Comparison of ENCODE assay signal across 8 cellular contexts in genomic region chr13:21638319-21639282, GRCh38. TPM values are rescaled to one million over a fixed set of nuclear protein-coding genes. Genes with fewer than 3 reads are reported as not detected.
DNase-seq lines count a peak whose midpoint lies in the region; ATAC-seq and TF ChIP-seq lines count a peak whose summit lies in the region.

No MANE protein-coding gene starts in this region.

- H3K18ac ChIP-seq in mesendoderm (ENCODE audit: low read length) = no peak overlapping the region

- DNase-seq in SKM-1 treated with dmso at 0.1 percent for 144 hours (lab: John Stamatoyannopoulos, UW; ENCODE audit: unreplicated experiment) (peak; percentile 20), SKM-1 (lab: John Stamatoyannopoulos, UW; ENCODE audit: unreplicated experiment) (no peak), H4 (ENCODE audit: low spot score) (peak; percentile 21), cerebellum (ENCODE audit: low spot score) (peak; percentile 49), mesendoderm (peak; percentile 7)

- H3K4me3 ChIP-seq in OCI-LY3 (ENCODE audit: low read length) (peak overlapping the region; percentile 63; the same call in 1 of the 2 replicates), mesendoderm (ENCODE audit: low read length) (no peak overlapping the region)

- H2BK5ac ChIP-seq in mesendoderm (ENCODE audit: low read length) = no peak overlapping the region

- no peak overlapping the region for H3K4ac ChIP-seq in mesendoderm (ENCODE audit: low read depth, low read length)

- no peaks in the 10 kb centered on the region for H3K9me3 ChIP-seq in OCI-LY3 (ENCODE audit: insufficient read depth, low read length)

- H3K4me2 ChIP-seq in OCI-LY3 (ENCODE audit: low read length) = peak overlapping the region; percentile 80
- H3K4me2 ChIP-seq in mesendoderm (ENCODE audit: low read length) = no peak overlapping the region

- H3K27me3 ChIP-seq in OCI-LY3 (ENCODE audit: low read depth, low read length) (no peaks in the 10 kb centered on the region), mesendoderm (ENCODE audit: insufficient read depth, low read length, poor library complexity) (no peaks in the 10 kb centered on the region)

- no peak overlapping the region for H3K56ac ChIP-seq in mesendoderm (ENCODE audit: low read length)

- no peak overlapping the region for H2BK120ac ChIP-seq in mesendoderm (ENCODE audit: low read depth, low read length)

- no peak overlapping the region for H3K23ac ChIP-seq in mesendoderm (ENCODE audit: low read length)

- H4K5ac ChIP-seq in mesendoderm (ENCODE audit: low read length) = no peak overlapping the region

- TF ChIP-seq CTCF in OCI-LY3 (IDR thresholded peaks at IDR 0.05; ENCODE audit: low read depth, low read length) = peak; percentile 93

- ATAC-seq in HG03354 (IDR thresholded peaks at IDR 0.05; ENCODE audit: poor library complexity, severe bottlenecking, unreplicated experiment) (no peak), HG02571 (IDR thresholded peaks at IDR 0.05; ENCODE audit: unreplicated experiment) (no peak)

- H3K79me1 ChIP-seq in mesendoderm (ENCODE audit: low read length) = no peaks in the 10 kb centered on the region

- H4K20me1 ChIP-seq in OCI-LY3 (ENCODE audit: insufficient read depth, low read length) = no peaks in the 10 kb centered on the region

- H2AK5ac ChIP-seq in mesendoderm (ENCODE audit: low read length) = no peak overlapping the region

- H2AFZ ChIP-seq in OCI-LY3 (ENCODE audit: low read depth, low read length) = 0 out of 2 replicates have a peak overlapping the region, but pooled peaks have one; percentile 58

- no peak overlapping the region for H2BK15ac ChIP-seq in mesendoderm (replicated peaks; ENCODE audit: low read depth)

- peaks cover 8% of the 10 kb centered on the region for H3K4me1 ChIP-seq in OCI-LY3 (ENCODE audit: low read length)
- H3K4me1 ChIP-seq in mesendoderm (ENCODE audit: control insufficient read depth, low read depth, low read length) = no peaks in the 10 kb centered on the region

- H3K27ac ChIP-seq in OCI-LY3 (ENCODE audit: low read length) (no peak overlapping the region), mesendoderm (ENCODE audit: low read depth, low read length) (no peak overlapping the region)

- no CpG with 5 or more reads among the region's 6 CpGs for WGBS in mesendoderm (ENCODE audit: extremely low coverage, insufficient coverage, low lambda C conversion rate)

- H4K8ac ChIP-seq in mesendoderm (ENCODE audit: low read depth, low read length) = no peak overlapping the region

- no peaks in the 10 kb centered on the region for H3K36me3 ChIP-seq in OCI-LY3 (replicated peaks; ENCODE audit: low read depth, low read length)
- no peaks in the 10 kb centered on the region for H3K36me3 ChIP-seq in mesendoderm (ENCODE audit: control insufficient read depth, insufficient read depth, low read length)

- H3K9ac ChIP-seq in OCI-LY3 (ENCODE audit: low read length) (no peak overlapping the region), mesendoderm (ENCODE audit: low read length) (no peak overlapping the region)

- H3K79me2 ChIP-seq in OCI-LY3 (ENCODE audit: low read length) (no peaks in the 10 kb centered on the region), mesendoderm (ENCODE audit: control insufficient read depth, insufficient read depth, low read length) (no peaks in the 10 kb centered on the region)

RNA-seq across cellular contexts. Expression of gene FGF9, which starts 32.3 kb away (rescaled TPM):
- 0.56 TPM in 1 of 2 replicates, not detected in the other for total RNA-seq in H4 (2014; rRNA removed; shearing (Covaris generic))
- 21.1 TPM for total RNA-seq in cerebellum
- polyA plus RNA-seq in mesendoderm (2013, experiment 1 of 2) = 0.06 TPM
- polyA plus RNA-seq in mesendoderm (2013, experiment 2 of 2) = 0.03 TPM

RNA-seq across cellular contexts. Expression of gene MICU2, which starts 34.6 kb away (rescaled TPM):
- total RNA-seq in H4 (2014; rRNA removed; shearing (Covaris generic)) = 41.4 and 43.2 TPM in 2 replicates
- 67.5 TPM for total RNA-seq in cerebellum
- 37.2 TPM for polyA plus RNA-seq in mesendoderm (2013, experiment 1 of 2)
- polyA plus RNA-seq in mesendoderm (2013, experiment 2 of 2) = 37.5 TPM

Comparison
In these comparisons a context has a peak if more than half of its experiments do, and no peak if none do; other contexts are left out.
1. RNA of gene FGF9, which starts 32.3 kb away (total RNA-seq): 21.1 TPM in cerebellum (single experiment); 0.56 TPM in H4; every median in the first group is over 10 times any median in the second.